Comparison of ENCODE assay signal across 18 cellular contexts in genomic region chr11:126467471-126467870, GRCh38.
DNase-seq lines count a peak whose midpoint lies in the region; ATAC-seq and TF ChIP-seq lines count a peak whose summit lies in the region.
"Had no signal": no experiment of that assay in that cellular context is flagged by ENCODE, and none has a peak within 500 bp of the region (broad histone marks: within the 10 kb centered on the region; RNA-seq: fewer than 3 reads in every experiment).

No MANE protein-coding gene starts in this region.

- no peak overlapping the region for H2AFZ ChIP-seq in OCI-LY3 (ENCODE audit: low read depth, low read length)
- H2AFZ ChIP-seq: GM23248 had no signal

- H3K9me2 ChIP-seq in DOHH2 (replicated peaks; ENCODE audit: control insufficient read depth, low read length): no peaks in the 10 kb centered on the region
- H3K9me2 ChIP-seq: SK-N-SH had no signal

- H3K36me3 ChIP-seq in DOHH2 (ENCODE audit: control insufficient read depth, low read length) (no peaks in the 10 kb centered on the region), OCI-LY3 (replicated peaks; ENCODE audit: low read depth, low read length) (no peaks in the 10 kb centered on the region), left lung (no peaks in the 10 kb centered on the region), tibial nerve (no peaks in the 10 kb centered on the region), colonic mucosa (no peaks in the 10 kb centered on the region)
- H3K36me3 ChIP-seq: BE2C had no signal

- no peak for TF ChIP-seq CTCF in DOHH2 (IDR thresholded peaks at IDR 0.05; ENCODE audit: low read depth, low read length, poor library complexity, severe bottlenecking)
- TF ChIP-seq CTCF in OCI-LY3 (IDR thresholded peaks at IDR 0.05; ENCODE audit: low read depth, low read length): no peak
- TF ChIP-seq CTCF in left lung (IDR thresholded peaks at IDR 0.05): no peak
- TF ChIP-seq CTCF in tibial nerve (IDR thresholded peaks at IDR 0.05): no peak
- no peak for TF ChIP-seq CTCF in Calu3 (IDR thresholded peaks at IDR 0.05; ENCODE audit: unreplicated experiment)
- no peak for TF ChIP-seq CTCF in colonic mucosa (IDR thresholded peaks at IDR 0.05)

- no peaks in the 10 kb centered on the region for H4K20me1 ChIP-seq in DOHH2 (ENCODE audit: control insufficient read depth, insufficient read depth, low read depth, low read length)
- no peaks in the 10 kb centered on the region for H4K20me1 ChIP-seq in OCI-LY3 (ENCODE audit: insufficient read depth, low read length)

- no peak overlapping the region for H3K9ac ChIP-seq in OCI-LY3 (ENCODE audit: low read length)
- no peak overlapping the region for H3K9ac ChIP-seq in colonic mucosa (ENCODE audit: low read depth in 2 of 2, low read length in 2 of 2)
- H3K9ac ChIP-seq: GM23248, SK-N-SH had no signal

- H3K9me3 Mint-ChIP-seq in Calu3 (ENCODE audit: low read depth, unreplicated experiment): peaks cover 2% of the 10 kb centered on the region
- H3K9me3 Mint-ChIP-seq: CD8-positive, alpha-beta T cell had no signal

- H3K27me3 Mint-ChIP-seq in Calu3 (ENCODE audit: unreplicated experiment): peaks cover 42% of the 10 kb centered on the region

- intact Hi-C loops in left lung (cut with DNase I): no loop called here
- intact Hi-C loops in Calu3 (cut with micrococcal nuclease; ENCODE audit: unreplicated experiment): no loop called here
- intact Hi-C loops in colonic mucosa (cut with DNase I): no loop called here

- TF ChIP-seq EP300 in tibial nerve (IDR thresholded peaks at IDR 0.05): no peak

- H3K4me3 ChIP-seq in DOHH2 (ENCODE audit: low read length): peak overlapping the region; percentile 77; the same call in 1 of the 2 replicates
- H3K4me3 ChIP-seq in OCI-LY3 (ENCODE audit: low read length): no peak overlapping the region
- no peak overlapping the region for H3K4me3 ChIP-seq in left lung
- no peak overlapping the region for H3K4me3 ChIP-seq in tibial nerve
- H3K4me3 ChIP-seq in colonic mucosa: no peak overlapping the region
- H3K4me3 ChIP-seq: GM12878, GM23248 had no signal

- CTCF ChIA-PET in Calu3 (lab: Charles Lee): no interaction called here

- peaks cover 46% of the 10 kb centered on the region for H3K4me1 ChIP-seq in DOHH2 (ENCODE audit: control insufficient read depth, low read length)
- H3K4me1 ChIP-seq in OCI-LY3 (ENCODE audit: low read length): peaks cover 39% of the 10 kb centered on the region
- peaks cover 9 to 52% of the 10 kb centered on the region in 2 donors for H3K4me1 ChIP-seq in left lung
- H3K4me1 ChIP-seq in tibial nerve: peaks cover 0 to 19% (median 0%) of the 10 kb centered on the region in 4 donors
- H3K4me1 ChIP-seq in colonic mucosa: no peaks in the 10 kb centered on the region
- H3K4me1 ChIP-seq: BE2C had no signal

- H3K27me3 ChIP-seq in DOHH2 (ENCODE audit: control insufficient read depth, low read length) (no peaks in the 10 kb centered on the region; the same call in 1 of the 2 replicates), OCI-LY3 (ENCODE audit: low read depth, low read length) (peaks cover 21% of the 10 kb centered on the region), left lung (no peaks in the 10 kb centered on the region), tibial nerve (no peaks in the 10 kb centered on the region), colonic mucosa (no peaks in the 10 kb centered on the region)
- H3K27me3 ChIP-seq: BE2C had no signal

- H3K4me3 Mint-ChIP-seq in Calu3 (ENCODE audit: low read depth, unreplicated experiment): no peak overlapping the region
- H3K4me3 Mint-ChIP-seq: CD8-positive, alpha-beta T cell had no signal

- no peak overlapping the region for H3K27ac Mint-ChIP-seq in Calu3 (ENCODE audit: unreplicated experiment)
- H3K27ac Mint-ChIP-seq: CD8-positive, alpha-beta T cell had no signal

- H3K36me3 Mint-ChIP-seq in Calu3 (ENCODE audit: insufficient read depth, unreplicated experiment): no peaks in the 10 kb centered on the region
- H3K36me3 Mint-ChIP-seq: CD8-positive, alpha-beta T cell had no signal

- DNase-seq in left lung (peak in 1 of 2 donors; percentile 45), tibial nerve (ENCODE audit: low spot score in 2 of 2) (no peak), Calu3 (no peak), colonic mucosa (no peak)
- DNase-seq: BE2C; CD8-positive, alpha-beta T cell; DMS79 treated with DMSO at 0.1 percent for 48 hours; GM23248; NCI-H1436; NCI-H2029; NCI-H2171; NCI-H446; SK-N-SH had no signal

- H3F3A ChIP-seq in DOHH2 (ENCODE audit: control insufficient read depth, insufficient read depth): peaks cover 3% of the 10 kb centered on the region; the same call in 1 of the 2 replicates

- ATAC-seq in left lung: no peak
- ATAC-seq: CD8-positive, alpha-beta T cell; GM12878; HCT116 had no signal

- H3K4me2 ChIP-seq in DOHH2 (ENCODE audit: low read length) (peak overlapping the region; percentile 95), OCI-LY3 (ENCODE audit: low read length) (peak overlapping the region; percentile 75; the same call in 1 of the 2 replicates)
- H3K4me2 ChIP-seq: SK-N-SH had no signal

- no peaks in the 10 kb centered on the region for H3K4me1 Mint-ChIP-seq in Calu3 (ENCODE audit: low read depth, unreplicated experiment)

- H3K9me3 ChIP-seq in DOHH2 (ENCODE audit: control insufficient read depth, insufficient read depth, low read length) (no peaks in the 10 kb centered on the region), OCI-LY3 (ENCODE audit: insufficient read depth, low read length) (no peaks in the 10 kb centered on the region), left lung (no peaks in the 10 kb centered on the region), tibial nerve (peaks cover 0 to 6% (median 0%) of the 10 kb centered on the region in 4 donors), colonic mucosa (no peaks in the 10 kb centered on the region)
- H3K9me3 ChIP-seq: BE2C, SK-N-SH had no signal

- no TSS peak for BruUV-seq in Calu3 (replicated peaks; lab: Mats Ljungman, UMichigan)

- no peak overlapping the region for H3K27ac ChIP-seq in DOHH2 (ENCODE audit: low read depth, low read length)
- H3K27ac ChIP-seq in OCI-LY3 (ENCODE audit: low read length): no peak overlapping the region
- peak overlapping the region; percentile 7 to 31 for H3K27ac ChIP-seq in left lung
- H3K27ac ChIP-seq in temporal lobe (ENCODE audit: low read depth, low read length): peak overlapping the region; percentile 47
- H3K27ac ChIP-seq in tibial nerve: no peak overlapping the region
- H3K27ac ChIP-seq in colonic mucosa: no peak overlapping the region
- H3K27ac ChIP-seq: GM23248 had no signal

- H3K79me2 ChIP-seq in DOHH2 (ENCODE audit: control insufficient read depth, low read length) (no peaks in the 10 kb centered on the region), OCI-LY3 (ENCODE audit: low read length) (no peaks in the 10 kb centered on the region)

- 93 to 98% methylated on average over 8 of the region's 8 CpGs for WGBS in tibial nerve, 2 donors

- no peak for TF ChIP-seq POLR2A in tibial nerve (IDR thresholded peaks at IDR 0.05)

Comparison
In these comparisons a context has a peak if more than half of its experiments do, and no peak if none do; other contexts are left out.
1. H3K27ac ChIP-seq: peak in left lung (2 of 2) and temporal lobe (single experiment); none in DOHH2 (single experiment), OCI-LY3 (single experiment), tibial nerve (0 of 4) and colonic mucosa (single experiment).